1 cellular context compared by ENCODE assay signal in the genomic region with DNA sequence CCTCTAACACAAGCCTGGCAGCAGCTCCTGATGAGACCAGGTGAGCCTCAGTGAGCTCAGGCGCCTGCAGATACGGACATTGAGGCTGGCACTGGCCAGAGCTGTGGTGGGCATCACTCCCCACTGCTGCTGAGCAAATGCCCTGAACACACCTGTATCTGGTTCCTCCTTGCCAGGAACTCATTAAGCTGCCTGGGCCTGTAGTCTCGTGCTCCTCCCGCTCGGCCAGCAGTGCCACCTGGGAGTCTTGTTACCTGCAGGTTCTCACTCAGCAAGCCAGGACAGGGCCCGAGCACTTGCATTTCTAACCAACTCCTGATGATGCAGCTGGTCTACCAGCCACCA.
A peak's percentile ranks its signal among the peaks of the same experiment; 100 is the strongest.
TF ChIP-seq lines count a peak whose summit lies in the region.

No MANE protein-coding gene starts in this region.

TF ChIP-seq in HCT116, 20 proteins besides CTCF, POLR2A, EP300 and RAD21:
- TF ChIP-seq, protein P1, sequence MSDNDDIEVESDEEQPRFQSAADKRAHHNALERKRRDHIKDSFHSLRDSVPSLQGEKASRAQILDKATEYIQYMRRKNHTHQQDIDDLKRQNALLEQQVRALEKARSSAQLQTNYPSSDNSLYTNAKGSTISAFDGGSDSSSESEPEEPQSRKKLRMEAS (IDR thresholded peaks at IDR 0.05) = peak; percentile 15; the same call in 1 of the 2 replicates
- TF ChIP-seq TCF7L2 (IDR thresholded peaks at IDR 0.05; ENCODE audit: borderline replicate concordance, extremely low read depth, insufficient read depth, insufficient read length) = no peak
